32 cellular contexts compared by ENCODE assay signal in genomic region chr2:136828774-136829173, GRCh38.
"Had no signal": no experiment of that assay in that cellular context is flagged by ENCODE, and none has a peak within 500 bp of the region (broad histone marks: within the 10 kb centered on the region; RNA-seq: fewer than 3 reads in every experiment).

No MANE protein-coding gene starts in this region.

- FAIRE-seq: urothelium cell line had no signal

- H3K9ac ChIP-seq: parathyroid adenoma had no signal

- H3K27me3 Mint-ChIP-seq: natural killer cell treated with Interleukin-12 subunit alpha and Interleukin-12 subunit beta and Interleukin-15 and Interleukin-18, amount 100 ng/mL, for 72 hours; progenitor cell of endocrine pancreas; stimulated activated memory B cell treated with anti-CD40 and anti-IgM and Interleukin-4, amounts not matched to agents 10 μg/mL and 1 μg/mL and 100 μg/mL, for 72 hours had no signal

- H3K4me2 ChIP-seq: smooth muscle cell had no signal

- H3K27me3 ChIP-seq: neutrophil, ovary, spleen, stomach, thyroid gland, tibial nerve, upper lobe of left lung, vagina had no signal

- H3K36me3 Mint-ChIP-seq: naive thymus-derived CD8-positive, alpha-beta T cell; natural killer cell treated with Interleukin-12 subunit alpha and Interleukin-12 subunit beta and Interleukin-15 and Interleukin-18, amount 100 ng/mL, for 72 hours; stimulated activated memory B cell treated with anti-CD40 and anti-IgM and Interleukin-4, amounts not matched to agents 10 μg/mL and 1 μg/mL and 100 μg/mL, for 72 hours had no signal

- DNase-seq: naive thymus-derived CD8-positive, alpha-beta T cell; nephron progenitor cell; nucleus accumbens; ovary; posterior cingulate gyrus; psoas muscle; right cardiac atrium; spleen; stimulated activated CD4-positive, alpha-beta T cell treated with anti-CD3 and anti-CD28 coated beads, Interleukin-12 subunit alpha, Interleukin-12 subunit beta, amount 100 ng/mL, for 4 hours; stimulated activated CD4-positive, alpha-beta T cell treated with anti-CD3 and anti-CD28 coated beads, Interleukin-1b, Interleukin-23, amount 100 ng/mL, for 48 hours; stimulated activated CD4-positive, alpha-beta T cell treated with anti-CD3 and anti-CD28 coated beads, Interleukin-4, amount 100 ng/mL, for 1 hour; stimulated activated CD4-positive, alpha-beta T cell treated with anti-CD3 and anti-CD28 coated beads, Interleukin-4, amount 100 ng/mL, for 4 hours; stimulated activated CD8-positive, alpha-beta memory T cell treated with anti-CD3 and anti-CD28 coated beads, Interleukin-4, amount 100 ng/mL, for 48 hours; stimulated activated naive CD4-positive, alpha-beta T cell; stimulated activated naive CD8-positive, alpha-beta T cell treated with anti-CD3 and anti-CD28 coated beads, Interleukin-15, Interleukin-2, amounts not matched to agents 100 U/mL and 50 U/mL, for 24 hours; stomach; thyroid gland; trophoblast cell; upper lobe of left lung had no signal

- H3K79me2 ChIP-seq: parathyroid adenoma had no signal

- H3K27ac ChIP-seq: neutrophil, ovary, parathyroid adenoma, psoas muscle, skin epidermis, spleen, stomach, thoracic aorta, thyroid gland, tibial nerve, upper lobe of left lung, vagina had no signal

- H3K4me1 Mint-ChIP-seq: naive thymus-derived CD8-positive, alpha-beta T cell; nephron progenitor cell; neural crest cell; stimulated activated memory B cell treated with anti-CD40 and anti-IgM and Interleukin-4, amounts not matched to agents 10 μg/mL and 1 μg/mL and 100 μg/mL, for 72 hours had no signal

- ATAC-seq: naive thymus-derived CD8-positive, alpha-beta T cell; natural killer cell treated with Interleukin-12 subunit alpha and Interleukin-12 subunit beta and Interleukin-15 and Interleukin-18, amount 100 ng/mL, for 72 hours; psoas muscle; right cardiac atrium; sciatic nerve; stimulated activated memory B cell treated with anti-CD40 and anti-IgM and Interleukin-4, amounts not matched to agents 10 μg/mL and 1 μg/mL and 100 μg/mL, for 72 hours; stimulated activated naive CD8-positive, alpha-beta T cell treated with anti-CD3 and anti-CD28 coated beads, Interleukin-15, Interleukin-2, amounts not matched to agents 100 U/mL and 50 U/mL, for 24 hours had no signal

- H3K36me3 ChIP-seq: neutrophil, ovary, spleen, stomach, thoracic aorta, thyroid gland, tibial nerve, upper lobe of left lung, vagina had no signal

- H3K4me3 ChIP-seq: ovary, psoas muscle, skin epidermis, smooth muscle cell, spleen, stomach, thoracic aorta, thyroid gland, tibial nerve, upper lobe of left lung, vagina had no signal

- H3K4me3 Mint-ChIP-seq: naive thymus-derived CD8-positive, alpha-beta T cell; natural killer cell treated with Interleukin-12 subunit alpha and Interleukin-12 subunit beta and Interleukin-15 and Interleukin-18, amount 100 ng/mL, for 72 hours; nephron progenitor cell; neural crest cell; stimulated activated memory B cell treated with anti-CD40 and anti-IgM and Interleukin-4, amounts not matched to agents 10 μg/mL and 1 μg/mL and 100 μg/mL, for 72 hours had no signal

- H3K27ac Mint-ChIP-seq: naive thymus-derived CD8-positive, alpha-beta T cell; natural killer cell treated with Interleukin-12 subunit alpha and Interleukin-12 subunit beta and Interleukin-15 and Interleukin-18, amount 100 ng/mL, for 72 hours; nephron progenitor cell; progenitor cell of endocrine pancreas; stimulated activated memory B cell treated with anti-CD40 and anti-IgM and Interleukin-4, amounts not matched to agents 10 μg/mL and 1 μg/mL and 100 μg/mL, for 72 hours had no signal

- H3K9me3 Mint-ChIP-seq: nephron progenitor cell had no signal

- H2AFZ ChIP-seq: parathyroid adenoma had no signal

- H3K4me1 ChIP-seq: parathyroid adenoma, psoas muscle, spleen, stomach, thyroid gland, tibial nerve, upper lobe of left lung, vagina had no signal

- H3K9me3 ChIP-seq: neutrophil, ovary, psoas muscle, spleen, stomach, thoracic aorta, thyroid gland, tibial nerve, upper lobe of left lung, vagina had no signal
